Comparison of ENCODE assay signal across 18 cellular contexts in the genomic region with DNA sequence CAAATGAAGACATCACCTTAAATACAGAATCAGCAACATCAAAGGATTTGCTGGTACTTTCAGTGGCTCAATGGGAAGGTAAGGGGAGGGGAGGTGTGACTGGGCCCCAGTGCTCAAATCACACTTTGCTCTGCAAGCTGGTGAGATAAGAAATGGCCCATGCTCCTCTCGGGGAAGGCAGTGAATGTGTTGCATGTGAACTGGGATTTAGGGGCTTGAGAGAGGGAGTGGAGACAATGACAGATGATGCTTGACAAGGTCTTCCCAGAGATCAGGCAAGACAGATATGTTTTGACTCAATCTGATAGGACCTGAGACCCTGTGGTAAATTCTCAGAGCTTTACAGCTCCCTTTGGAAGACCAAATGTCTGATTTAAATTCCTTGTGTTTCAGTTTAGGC.
A peak's percentile ranks its signal among the peaks of the same experiment; 100 is the strongest.
DNase-seq lines count a peak whose midpoint lies in the region; ATAC-seq and TF ChIP-seq lines count a peak whose summit lies in the region.
"Had no signal": no experiment of that assay in that cellular context is flagged by ENCODE, and none has a peak within 500 bp of the region (broad histone marks: within the 10 kb centered on the region; RNA-seq: fewer than 3 reads in every experiment).

No MANE protein-coding gene starts in this region.

- POLR2A ChIA-PET in T-cell (lab: Charles Lee), result no interaction called here

- no peak overlapping the region for H2BK120ac ChIP-seq in mesendoderm (ENCODE audit: low read depth, low read length)

- no peak overlapping the region for H3K4ac ChIP-seq in mesendoderm (ENCODE audit: low read depth, low read length)

- H3K9me2 ChIP-seq in GM23338 (ENCODE audit: insufficient read depth) (peaks cover 18% of the 10 kb centered on the region; the same call in 1 of the 2 replicates), Karpas-422 (replicated peaks; ENCODE audit: insufficient read depth, low read length) (no peaks in the 10 kb centered on the region)

- no peaks in the 10 kb centered on the region for H3K79me1 ChIP-seq in mesendoderm (ENCODE audit: low read length)

- peaks cover 8% of the 10 kb centered on the region; the same call in 2 of the 3 replicates for H3K9me3 Mint-ChIP-seq in GM23338
- H3K9me3 Mint-ChIP-seq in T-cell, result no peaks in the 10 kb centered on the region
- H3K9me3 Mint-ChIP-seq: CD4-positive, alpha-beta T cell had no signal

- peaks cover 12% of the 10 kb centered on the region; the same call in 1 of the 2 replicates for H3K4me1 ChIP-seq in GM23338 (ENCODE audit: insufficient read depth)
- peaks cover 21% of the 10 kb centered on the region for H3K4me1 ChIP-seq in Karpas-422 (ENCODE audit: low read length)
- H3K4me1 ChIP-seq in mesendoderm (ENCODE audit: control insufficient read depth, low read depth, low read length), result peaks cover 12% of the 10 kb centered on the region
- H3K4me1 ChIP-seq in skeletal muscle satellite cell (ENCODE audit: control insufficient read depth, insufficient read depth, low read length), result peaks cover 21% of the 10 kb centered on the region
- H3K4me1 ChIP-seq: Peyer's patch had no signal

- H3K9ac ChIP-seq in Karpas-422 (ENCODE audit: low read length), result no peak overlapping the region; the same call in 1 of the 2 replicates
- no peak overlapping the region for H3K9ac ChIP-seq in mesendoderm (ENCODE audit: low read length)
- H3K9ac ChIP-seq in skeletal muscle satellite cell (ENCODE audit: low read depth, low read length), result no peak overlapping the region

- H3K18ac ChIP-seq in mesendoderm (ENCODE audit: low read length), result peak overlapping the region; percentile 25

- H3K4me2 ChIP-seq in GM23338 (no peak overlapping the region), Karpas-422 (ENCODE audit: low read depth, low read length, poor library complexity, severe bottlenecking) (peak overlapping the region; percentile 66), mesendoderm (ENCODE audit: low read length) (no peak overlapping the region), skeletal muscle satellite cell (ENCODE audit: low read length) (peak overlapping the region; percentile 11)

- H3K36me3 ChIP-seq in GM23338 (ENCODE audit: insufficient read depth) (no peaks in the 10 kb centered on the region), Karpas-422 (ENCODE audit: insufficient read depth, low read length) (no peaks in the 10 kb centered on the region), mesendoderm (ENCODE audit: control insufficient read depth, insufficient read depth, low read length) (no peaks in the 10 kb centered on the region), skeletal muscle satellite cell (ENCODE audit: insufficient read depth, low read length) (no peaks in the 10 kb centered on the region)
- H3K36me3 ChIP-seq: BE2C, Peyer's patch had no signal

- WGBS in mesendoderm (ENCODE audit: extremely low coverage, insufficient coverage, low lambda C conversion rate), result no CpG with 5 or more reads among the region's 1 CpG

- H3K56ac ChIP-seq in mesendoderm (ENCODE audit: low read length), result peak overlapping the region; percentile 68

- no peak overlapping the region for H2AK5ac ChIP-seq in mesendoderm (ENCODE audit: low read length)

- H3K36me3 Mint-ChIP-seq in GM23338 (ENCODE audit: low read depth), result peaks cover 5% of the 10 kb centered on the region; the same call in 1 of the 3 replicates
- no peaks in the 10 kb centered on the region for H3K36me3 Mint-ChIP-seq in T-cell

- H3K27me3 Mint-ChIP-seq in GM23338 (ENCODE audit: insufficient read depth, low read depth, poor library complexity) (peaks cover 4% of the 10 kb centered on the region), T-cell (no peaks in the 10 kb centered on the region)
- H3K27me3 Mint-ChIP-seq: CD4-positive, alpha-beta T cell had no signal

- no peak for ATAC-seq in GM23338
- no peak for ATAC-seq in GM18498 (IDR thresholded peaks at IDR 0.05; ENCODE audit: unreplicated experiment)
- no peak for ATAC-seq in T-cell (replicated peaks in 1 of 4)

- no peak overlapping the region for H4K5ac ChIP-seq in mesendoderm (ENCODE audit: low read length)

- H3K27me3 ChIP-seq in GM23338 (ENCODE audit: insufficient read depth), result no peaks in the 10 kb centered on the region
- H3K27me3 ChIP-seq in Karpas-422 (ENCODE audit: low read length), result no peaks in the 10 kb centered on the region
- H3K27me3 ChIP-seq in mesendoderm (ENCODE audit: insufficient read depth, low read length, poor library complexity), result no peaks in the 10 kb centered on the region
- no peaks in the 10 kb centered on the region for H3K27me3 ChIP-seq in skeletal muscle satellite cell (ENCODE audit: control insufficient read depth, insufficient read depth, low read length)
- H3K27me3 ChIP-seq: BE2C, Peyer's patch had no signal

- CTCF ChIA-PET in T-cell (lab: Charles Lee), result no interaction called here

- H3K79me2 ChIP-seq in GM23338 (replicated peaks; ENCODE audit: insufficient read depth), result no peaks in the 10 kb centered on the region
- H3K79me2 ChIP-seq in Karpas-422 (ENCODE audit: low read length), result no peaks in the 10 kb centered on the region
- H3K79me2 ChIP-seq in mesendoderm (ENCODE audit: control insufficient read depth, insufficient read depth, low read length), result no peaks in the 10 kb centered on the region

- peak overlapping the region; percentile 10 for H2BK5ac ChIP-seq in mesendoderm (ENCODE audit: low read length)

- no peak overlapping the region for H3K4me3 Mint-ChIP-seq in GM23338
- no peak overlapping the region for H3K4me3 Mint-ChIP-seq in T-cell
- H3K4me3 Mint-ChIP-seq: CD4-positive, alpha-beta T cell had no signal

- no peaks in the 10 kb centered on the region for H3F3A ChIP-seq in GM23338 (replicated peaks; ENCODE audit: low read depth)

- H3K9me3 ChIP-seq in Karpas-422 (ENCODE audit: low read length), result no peaks in the 10 kb centered on the region
- no peaks in the 10 kb centered on the region for H3K9me3 ChIP-seq in skeletal muscle satellite cell (replicated peaks; ENCODE audit: low read length)
- H3K9me3 ChIP-seq: BE2C, Peyer's patch had no signal

- TF ChIP-seq CTCF in GM23338 (conservative IDR thresholded peaks at IDR 0.05; ENCODE audit: low read depth in 2 of 2), result no peak

- H3K27ac Mint-ChIP-seq in GM23338, result peak overlapping the region; percentile 14; the same call in 1 of the 2 replicates
- H3K27ac Mint-ChIP-seq in T-cell, result no peak overlapping the region
- H3K27ac Mint-ChIP-seq: CD4-positive, alpha-beta T cell had no signal

- H3K27ac ChIP-seq in GM23338 (ENCODE audit: low read depth) (no peak overlapping the region), Karpas-422 (ENCODE audit: low read length) (no peak overlapping the region), mesendoderm (ENCODE audit: low read depth, low read length) (peak overlapping the region; percentile 8)
- H3K27ac ChIP-seq: Peyer's patch had no signal

- H2AFZ ChIP-seq in GM23338, result no peak overlapping the region
- peak overlapping the region; percentile 15; the same call in 1 of the 2 replicates for H2AFZ ChIP-seq in Karpas-422 (ENCODE audit: low read length)

- H4K20me1 ChIP-seq in GM23338 (replicated peaks; ENCODE audit: insufficient read depth) (no peaks in the 10 kb centered on the region), Karpas-422 (ENCODE audit: insufficient read depth, low read depth, low read length) (no peaks in the 10 kb centered on the region)

- no peak overlapping the region for H3K23ac ChIP-seq in mesendoderm (ENCODE audit: low read length)

- H4K8ac ChIP-seq in mesendoderm (ENCODE audit: low read depth, low read length), result no peak overlapping the region

- H3K4me3 ChIP-seq in GM23338 (no peak overlapping the region), Karpas-422 (ENCODE audit: low read length) (peak overlapping the region; percentile 28; the same call in 1 of the 2 replicates), mesendoderm (ENCODE audit: low read length) (no peak overlapping the region), skeletal muscle satellite cell (ENCODE audit: low read length) (no peak overlapping the region)
- H3K4me3 ChIP-seq: Peyer's patch had no signal

- DNase-seq in GM23338 (ENCODE audit: low spot score) (no peak), Karpas-422 (no peak), mesendoderm (peak; percentile 88), NCI-H526 treated with DMSO at 0.1 percent for 48 hours (lab: John Stamatoyannopoulos, UW) (no peak), T-cell (no peak)
- DNase-seq: BE2C; Calu3; CD4-positive, alpha-beta T cell; DMS53; Kasumi-1; MM.1S; NCI-H1092 treated with DMSO at 0.1 percent for 48 hours; NCI-H1694; NCI-H2227 treated with DMSO at 0.1 percent for 48 hours; NCI-H524; Peyer's patch had no signal

- H2BK15ac ChIP-seq in mesendoderm (replicated peaks; ENCODE audit: low read depth), result no peak overlapping the region

- H3K4me1 Mint-ChIP-seq in GM23338 (peaks cover 24% of the 10 kb centered on the region), T-cell (no peaks in the 10 kb centered on the region)

TF ChIP-seq in GM23338, 12 proteins besides CTCF, POLR2A, EP300 and RAD21:
- TF ChIP-seq NANOG (IDR thresholded peaks at IDR 0.05; ENCODE audit: borderline replicate concordance), result no peak
- no peak for TF ChIP-seq STAT1 (IDR thresholded peaks at IDR 0.05; ENCODE audit: unreplicated experiment)

Comparison
In these comparisons a context has a peak if more than half of its experiments do, and no peak if none do; other contexts are left out.
1. H3K4me2 ChIP-seq: peak in Karpas-422 (single experiment) and skeletal muscle satellite cell (single experiment); none in GM23338 (single experiment) and mesendoderm (single experiment).